19 cellular contexts compared by ENCODE assay signal in genomic region chr9:89882876-89883275, GRCh38.
DNase-seq lines count a peak whose midpoint lies in the region; ATAC-seq and TF ChIP-seq lines count a peak whose summit lies in the region.
"Had no signal": no experiment of that assay in that cellular context is flagged by ENCODE, and none has a peak within 500 bp of the region (broad histone marks: within the 10 kb centered on the region; RNA-seq: fewer than 3 reads in every experiment).

No MANE protein-coding gene starts in this region.

- BruUV-seq in PC-3 (replicated peaks; lab: Mats Ljungman, UMichigan), result no TSS peak

- no peaks in the 10 kb centered on the region for H3K79me1 ChIP-seq in mesenchymal stem cell (replicated peaks; ENCODE audit: low read length, poor library complexity, severe bottlenecking)

- H3K79me2 ChIP-seq in PC-3 (ENCODE audit: low read length), result no peaks in the 10 kb centered on the region

- ATAC-seq in Right ventricle myocardium superior (ENCODE audit: poor library complexity) (no peak), RWPE2 (ENCODE audit: low read depth) (no peak), PC-3 (no peak), GM21717 (IDR thresholded peaks at IDR 0.05; ENCODE audit: unreplicated experiment) (no peak)

- H2AFZ ChIP-seq in mesenchymal stem cell (ENCODE audit: low read depth, low read length) (no peak overlapping the region), PC-3 (ENCODE audit: low read length) (no peak overlapping the region)

- H4K91ac ChIP-seq in mesenchymal stem cell (ENCODE audit: low read length), result peak overlapping the region; percentile 30

- H3K27me3 ChIP-seq in left ventricle myocardium inferior (ENCODE audit: low read depth) (no peaks in the 10 kb centered on the region), RWPE2 (ENCODE audit: insufficient read depth, poor library complexity, severe bottlenecking) (no peaks in the 10 kb centered on the region), mesenchymal stem cell (ENCODE audit: control insufficient read depth in 1 of 2, insufficient read depth in 1 of 2, low read length in 2 of 2) (no peaks in the 10 kb centered on the region), testis (no peaks in the 10 kb centered on the region), PC-3 (ENCODE audit: low read length) (no peaks in the 10 kb centered on the region)

- H3K4me2 ChIP-seq in mesenchymal stem cell (ENCODE audit: low read length, poor library complexity, severe bottlenecking) (no peak overlapping the region), PC-3 (ENCODE audit: low read length) (no peak overlapping the region)

- no peak overlapping the region for H2AK5ac ChIP-seq in mesenchymal stem cell (ENCODE audit: low read length, severe bottlenecking)

- no peak for TF ChIP-seq CTCF in left ventricle myocardium inferior (IDR thresholded peaks at IDR 0.05; ENCODE audit: borderline replicate concordance)
- TF ChIP-seq CTCF in RWPE2 (IDR thresholded peaks at IDR 0.05; ENCODE audit: poor library complexity, severe bottlenecking), result no peak
- no peak for TF ChIP-seq CTCF in testis (IDR thresholded peaks at IDR 0.05)
- TF ChIP-seq CTCF in PC-3 (conservative IDR thresholded peaks at IDR 0.05; ENCODE audit: low read depth, low read length), result no peak

- H3K23ac ChIP-seq in mesenchymal stem cell (ENCODE audit: low read length in 2 of 2), result no peak overlapping the region

- no peaks in the 10 kb centered on the region for H3K9me3 ChIP-seq in left ventricle myocardium inferior (replicated peaks)
- H3K9me3 ChIP-seq in RWPE2 (ENCODE audit: severe bottlenecking), result no peaks in the 10 kb centered on the region
- H3K9me3 ChIP-seq in mesenchymal stem cell (ENCODE audit: control insufficient read depth, low read length), result no peaks in the 10 kb centered on the region
- H3K9me3 ChIP-seq in testis, result no peaks in the 10 kb centered on the region
- H3K9me3 ChIP-seq in PC-3 (ENCODE audit: low read length), result no peaks in the 10 kb centered on the region

- H3F3A ChIP-seq in PC-3 (ENCODE audit: low read length, unreplicated experiment), result no peaks in the 10 kb centered on the region

- DNase-seq in left ventricle myocardium inferior (no peak), Right ventricle myocardium superior (no peak), RWPE2 (ENCODE audit: low spot score) (peak; percentile 7), mesenchymal stem cell (no peak), testis (peak; percentile 6), NCI-H226 (no peak), PC-3 (no peak)
- DNase-seq: AML-193; CD4-positive, CD25-positive, alpha-beta regulatory T cell; EL; H7; Kasumi-1; MM.1S; NCI-H1105; NCI-H1694; NCI-H2227 treated with DMSO at 0.1 percent for 48 hours; NCI-H524 treated with DMSO at 0.1 percent for 48 hours; SIG-M5 had no signal

- intact Hi-C loops in left ventricle myocardium inferior (cut with micrococcal nuclease), result no loop called here
- intact Hi-C loops in Right ventricle myocardium superior (cut with DNase I), result no loop called here
- intact Hi-C loops in testis (cut with DNase I; ENCODE audit: low total_unique reads), result no loop called here
- intact Hi-C loops in PC-3 (cut with micrococcal nuclease), result no loop called here

- H3K4me1 ChIP-seq in left ventricle myocardium inferior, result peaks cover 71% of the 10 kb centered on the region
- no peaks in the 10 kb centered on the region for H3K4me1 ChIP-seq in RWPE2 (ENCODE audit: insufficient read depth, poor library complexity, severe bottlenecking)
- H3K4me1 ChIP-seq in mesenchymal stem cell (ENCODE audit: control insufficient read depth, insufficient read depth, low read depth, low read length), result peaks cover 44% of the 10 kb centered on the region
- H3K4me1 ChIP-seq in testis, result peaks cover 27% of the 10 kb centered on the region
- no peaks in the 10 kb centered on the region for H3K4me1 ChIP-seq in PC-3 (ENCODE audit: insufficient read depth, low read length)

- H3K4me3 ChIP-seq in left ventricle myocardium inferior (no peak overlapping the region), RWPE2 (ENCODE audit: severe bottlenecking) (no peak overlapping the region), mesenchymal stem cell (ENCODE audit: insufficient read depth in 1 of 2, low read depth in 1 of 2, low read length in 2 of 2) (no peak overlapping the region), testis (no peak overlapping the region), PC-3 (ENCODE audit: low read length) (no peak overlapping the region)

- H2BK12ac ChIP-seq in mesenchymal stem cell (ENCODE audit: low read length in 2 of 2), result peak overlapping the region in 1 of 2 experiments; percentile 81

- POLR2A ChIA-PET in PC-3 (lab: Charles Lee; ENCODE audit: unreplicated experiment), result no interaction called here

- H3K18ac ChIP-seq in mesenchymal stem cell (ENCODE audit: low read depth in 1 of 2, low read length in 2 of 2), result peak overlapping the region in 1 of 2 experiments; percentile 41

- no peak overlapping the region for H2BK120ac ChIP-seq in mesenchymal stem cell (ENCODE audit: low read depth, low read length)

- WGBS in mesenchymal stem cell, result 96% methylated on average over 5 of the region's 5 CpGs
- 91 to 95% methylated on average over 5 of the region's 5 CpGs for WGBS in testis, 2 donors

- H3K14ac ChIP-seq in mesenchymal stem cell (ENCODE audit: low read length in 2 of 2), result peak overlapping the region in 1 of 2 experiments; percentile 94

- no peak overlapping the region for H2BK15ac ChIP-seq in mesenchymal stem cell (ENCODE audit: low read depth, poor library complexity, severe bottlenecking)

- no peaks in the 10 kb centered on the region for H4K20me1 ChIP-seq in PC-3 (ENCODE audit: low read length)

- no peak for TF ChIP-seq POLR2A in testis (IDR thresholded peaks at IDR 0.05)

- H3K36me3 ChIP-seq in left ventricle myocardium inferior (no peaks in the 10 kb centered on the region), RWPE2 (ENCODE audit: low read depth) (no peaks in the 10 kb centered on the region), mesenchymal stem cell (ENCODE audit: control insufficient read depth in 1 of 2, insufficient read depth in 2 of 2, low read depth in 1 of 2, low read length in 2 of 2) (no peaks in the 10 kb centered on the region), testis (ENCODE audit: low read depth, missing control alignments) (no peaks in the 10 kb centered on the region), PC-3 (ENCODE audit: low read depth, low read length) (no peaks in the 10 kb centered on the region)

- H3K9me2 ChIP-seq in PC-3 (replicated peaks; ENCODE audit: low read length), result no peaks in the 10 kb centered on the region

- H3K4ac ChIP-seq in mesenchymal stem cell (ENCODE audit: low read depth in 1 of 2, low read length in 2 of 2), result no peak overlapping the region

- H2BK5ac ChIP-seq in mesenchymal stem cell (ENCODE audit: low read depth, low read length, poor library complexity, severe bottlenecking), result no peak overlapping the region

- CTCF ChIA-PET in PC-3 (lab: Charles Lee), result no interaction called here

- no peak overlapping the region for H3K9ac ChIP-seq in mesenchymal stem cell (ENCODE audit: low read length)
- H3K9ac ChIP-seq in PC-3 (ENCODE audit: low read length), result no peak overlapping the region

- no peak overlapping the region for H4K8ac ChIP-seq in mesenchymal stem cell (ENCODE audit: low read length)

- H3K27ac ChIP-seq in left ventricle myocardium inferior (replicated peaks) (peak overlapping the region; percentile 85), RWPE2 (ENCODE audit: poor library complexity, severe bottlenecking) (no peak overlapping the region), mesenchymal stem cell (ENCODE audit: low read length, poor library complexity, severe bottlenecking) (no peak overlapping the region), testis (no peak overlapping the region), PC-3 (ENCODE audit: low read length) (no peak overlapping the region)

Comparison
In these comparisons a context has a peak if more than half of its experiments do, and no peak if none do; other contexts are left out.
1. DNase-seq: peak in RWPE2 (single experiment) and testis (single experiment); none in left ventricle myocardium inferior (single experiment), Right ventricle myocardium superior (single experiment), mesenchymal stem cell (single experiment), NCI-H226 (single experiment) and PC-3 (single experiment).